ENCODE assay signal across 21 cellular contexts in genomic region chr20:34250005-34250404, GRCh38. TPM values are rescaled to one million over a fixed set of nuclear protein-coding genes. Genes with fewer than 3 reads are reported as not detected.
"Had no signal": no experiment of that assay in that cellular context is flagged by ENCODE, and none has a peak within 500 bp of the region (broad histone marks: within the 10 kb centered on the region; RNA-seq: fewer than 3 reads in every experiment).

No MANE protein-coding gene starts in this region.

- H3K27me3 Mint-ChIP-seq: activated B cell treated with CpG ODN at 0.5 μM for 24 hours; activated CD4-positive, alpha-beta memory T cell treated with anti-CD3 and anti-CD28 coated beads, Interleukin-2, amount 10 ng/mL, durations not matched to agents 7 days and 5 days; activated CD8-positive, alpha-beta memory T cell treated with anti-CD3 and anti-CD28 coated beads, Interleukin-2, amount 10 ng/mL, durations not matched to agents 7 days and 5 days; activated naive CD8-positive, alpha-beta T cell; brain; progenitor cell of endocrine pancreas; stimulated activated naive CD8-positive, alpha-beta T cell treated with anti-CD3 and anti-CD28 coated beads, Interleukin-15, Interleukin-2, amounts not matched to agents 100 ng/mL and 50 ng/mL, for 24 hours had no signal

- H3K27ac ChIP-seq: epithelial cell of prostate, skin epidermis, tibial nerve, vagina had no signal

- H3K4me3 ChIP-seq: skin epidermis, tibial nerve, vagina had no signal

- H3K4me1 ChIP-seq: tibial nerve, vagina had no signal

- H3K9me3 ChIP-seq: tibial nerve, vagina had no signal

- H3K36me3 Mint-ChIP-seq: activated CD8-positive, alpha-beta memory T cell treated with anti-CD3 and anti-CD28 coated beads, Interleukin-2, amount 10 ng/mL, durations not matched to agents 7 days and 5 days; activated naive CD8-positive, alpha-beta T cell; brain had no signal

- H3K4me3 Mint-ChIP-seq: activated B cell treated with CpG ODN at 0.5 μM for 24 hours; activated CD4-positive, alpha-beta memory T cell treated with anti-CD3 and anti-CD28 coated beads, Interleukin-2, amount 10 ng/mL, durations not matched to agents 7 days and 5 days; activated CD8-positive, alpha-beta memory T cell treated with anti-CD3 and anti-CD28 coated beads, Interleukin-2, amount 10 ng/mL, durations not matched to agents 7 days and 5 days; activated naive CD8-positive, alpha-beta T cell; brain; endodermal cell; stimulated activated naive CD8-positive, alpha-beta T cell treated with anti-CD3 and anti-CD28 coated beads, Interleukin-15, Interleukin-2, amounts not matched to agents 100 ng/mL and 50 ng/mL, for 24 hours had no signal

- DNase-seq: activated B cell treated with CpG ODN at 0.5 μM for 24 hours; activated CD4-positive, alpha-beta memory T cell treated with anti-CD3 and anti-CD28 coated beads, Interleukin-2, amount 10 ng/mL, durations not matched to agents 7 days and 5 days; activated CD4-positive, alpha-beta T cell treated with anti-CD3 and anti-CD28 coated beads for 4 hours; amygdala; central memory CD4-positive, alpha-beta T cell; endodermal cell; left cardiac atrium; mesendoderm; occipital lobe had no signal

- H3K9me3 Mint-ChIP-seq: activated B cell treated with CpG ODN at 0.5 μM for 24 hours; activated CD4-positive, alpha-beta memory T cell treated with anti-CD3 and anti-CD28 coated beads, Interleukin-2, amount 10 ng/mL, durations not matched to agents 7 days and 5 days; stimulated activated naive CD8-positive, alpha-beta T cell treated with anti-CD3 and anti-CD28 coated beads, Interleukin-15, Interleukin-2, amounts not matched to agents 100 ng/mL and 50 ng/mL, for 24 hours had no signal

- H3K27ac Mint-ChIP-seq: activated B cell treated with CpG ODN at 0.5 μM for 24 hours; activated CD4-positive, alpha-beta memory T cell treated with anti-CD3 and anti-CD28 coated beads, Interleukin-2, amount 10 ng/mL, durations not matched to agents 7 days and 5 days; activated CD8-positive, alpha-beta memory T cell treated with anti-CD3 and anti-CD28 coated beads, Interleukin-2, amount 10 ng/mL, durations not matched to agents 7 days and 5 days; activated naive CD8-positive, alpha-beta T cell; endodermal cell; stimulated activated naive CD8-positive, alpha-beta T cell treated with anti-CD3 and anti-CD28 coated beads, Interleukin-15, Interleukin-2, amounts not matched to agents 100 ng/mL and 50 ng/mL, for 24 hours had no signal

- H3K36me3 ChIP-seq: tibial nerve, vagina had no signal

- H3K27me3 ChIP-seq: tibial nerve, vagina had no signal

RNA-seq across cellular contexts. Expression of gene ASIP, which starts 8.8 kb away (rescaled TPM):
- total RNA-seq: activated B cell treated with CpG ODN at 0.5 μM for 24 hours; activated CD4-positive, alpha-beta memory T cell treated with anti-CD3 and anti-CD28 coated beads, Interleukin-2, amount 10 ng/mL, durations not matched to agents 7 days and 5 days; activated CD8-positive, alpha-beta memory T cell treated with anti-CD3 and anti-CD28 coated beads, Interleukin-2, amount 10 ng/mL, durations not matched to agents 7 days and 5 days; endodermal cell; glomerular endothelial cell; occipital lobe; progenitor cell of endocrine pancreas; T-helper 2 cell treated with Interferon-gamma antibody and Interleukin-4, amounts not matched to agents 100 ng/mL and 5 ng/mL, for 36 hours; vagina had no signal
- polyA plus RNA-seq: neural cell had no signal
